ENCODE assay signal across 2 cellular contexts in the genomic region with DNA sequence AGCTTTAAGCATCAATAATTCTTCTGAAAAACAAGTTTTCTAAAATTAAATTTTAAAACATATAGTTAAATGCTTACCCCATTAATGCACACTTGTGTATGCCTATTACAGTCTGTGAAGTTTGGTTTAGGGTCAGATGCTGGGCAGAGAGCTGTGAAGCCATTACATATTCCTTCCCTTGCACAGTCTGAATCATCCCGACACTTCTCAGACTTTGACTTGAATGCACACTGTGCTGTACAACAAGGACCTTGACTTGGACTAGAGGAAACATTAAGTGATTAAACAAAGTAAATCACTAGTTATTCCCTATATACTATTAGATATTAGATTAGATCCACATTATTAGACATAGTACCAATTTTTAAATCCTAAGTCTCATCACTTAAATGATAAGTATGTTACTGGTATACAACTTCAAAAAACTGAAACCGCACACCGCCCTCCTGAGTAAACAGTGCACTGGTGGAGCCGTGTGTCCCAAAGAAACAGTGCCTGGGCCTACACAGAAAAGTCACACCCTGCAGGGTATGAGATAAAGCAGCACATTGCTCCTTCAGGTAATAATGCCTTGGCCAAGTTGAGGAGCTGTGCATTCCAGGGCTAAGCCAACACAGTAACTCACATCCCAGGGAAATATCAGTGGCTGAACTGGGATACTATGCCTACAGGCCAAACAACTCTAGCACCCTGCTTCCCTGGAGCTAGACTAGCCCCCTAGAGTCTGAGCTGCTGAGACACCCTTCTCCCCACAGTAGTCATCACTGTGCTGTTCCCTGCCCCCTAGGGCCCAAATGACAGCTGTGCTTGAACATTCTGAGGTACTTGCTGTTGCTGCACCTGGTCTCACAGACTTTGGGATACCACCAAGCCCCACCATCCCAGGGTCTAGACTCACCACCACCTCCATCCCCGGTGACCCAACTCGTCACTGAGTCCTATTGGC.
TF ChIP-seq lines count a peak whose summit lies in the region.

No MANE protein-coding gene starts in this region.

TF ChIP-seq in IMR-90, 13 proteins besides CTCF, POLR2A, EP300 and RAD21:
- TF ChIP-seq RFX5 (IDR thresholded peaks at IDR 0.05; ENCODE audit: low read depth, low read length) (no peak), RCOR1 (IDR thresholded peaks at IDR 0.05; ENCODE audit: insufficient replicate concordance, low read length) (no peak), CHD1 (IDR thresholded peaks at IDR 0.05; ENCODE audit: low read depth, low read length) (no peak), SMC3 (IDR thresholded peaks at IDR 0.05; ENCODE audit: low read depth, low read length) (no peak)

TF ChIP-seq in K562, 482 proteins besides CTCF, POLR2A, EP300 and RAD21:
- TF ChIP-seq, protein P1, sequence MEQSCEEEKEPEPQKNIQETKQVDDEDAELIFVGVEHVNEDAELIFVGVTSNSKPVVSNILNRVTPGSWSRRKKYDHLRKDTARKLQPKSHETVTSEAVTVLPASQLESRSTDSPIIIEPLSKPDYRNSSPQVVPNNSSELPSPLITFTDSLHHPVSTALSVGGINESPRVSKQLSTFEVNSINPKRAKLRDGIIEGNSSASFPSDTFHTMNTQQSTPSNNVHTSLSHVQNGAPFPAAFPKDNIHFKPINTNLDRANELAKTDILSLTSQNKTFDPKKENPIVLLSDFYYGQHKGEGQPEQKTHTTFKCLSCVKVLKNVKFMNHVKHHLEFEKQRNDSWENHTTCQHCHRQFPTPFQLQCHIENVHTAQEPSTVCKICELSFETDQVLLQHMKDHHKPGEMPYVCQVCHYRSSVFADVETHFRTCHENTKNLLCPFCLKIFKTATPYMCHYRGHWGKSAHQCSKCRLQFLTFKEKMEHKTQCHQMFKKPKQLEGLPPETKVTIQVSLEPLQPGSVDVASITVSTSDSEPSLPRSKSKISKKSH (CRISPR knock-in tag; IDR thresholded peaks at IDR 0.05), result no peak
- no peak for TF ChIP-seq TAL1 (IDR thresholded peaks at IDR 0.05)
- TF ChIP-seq, protein P2, sequence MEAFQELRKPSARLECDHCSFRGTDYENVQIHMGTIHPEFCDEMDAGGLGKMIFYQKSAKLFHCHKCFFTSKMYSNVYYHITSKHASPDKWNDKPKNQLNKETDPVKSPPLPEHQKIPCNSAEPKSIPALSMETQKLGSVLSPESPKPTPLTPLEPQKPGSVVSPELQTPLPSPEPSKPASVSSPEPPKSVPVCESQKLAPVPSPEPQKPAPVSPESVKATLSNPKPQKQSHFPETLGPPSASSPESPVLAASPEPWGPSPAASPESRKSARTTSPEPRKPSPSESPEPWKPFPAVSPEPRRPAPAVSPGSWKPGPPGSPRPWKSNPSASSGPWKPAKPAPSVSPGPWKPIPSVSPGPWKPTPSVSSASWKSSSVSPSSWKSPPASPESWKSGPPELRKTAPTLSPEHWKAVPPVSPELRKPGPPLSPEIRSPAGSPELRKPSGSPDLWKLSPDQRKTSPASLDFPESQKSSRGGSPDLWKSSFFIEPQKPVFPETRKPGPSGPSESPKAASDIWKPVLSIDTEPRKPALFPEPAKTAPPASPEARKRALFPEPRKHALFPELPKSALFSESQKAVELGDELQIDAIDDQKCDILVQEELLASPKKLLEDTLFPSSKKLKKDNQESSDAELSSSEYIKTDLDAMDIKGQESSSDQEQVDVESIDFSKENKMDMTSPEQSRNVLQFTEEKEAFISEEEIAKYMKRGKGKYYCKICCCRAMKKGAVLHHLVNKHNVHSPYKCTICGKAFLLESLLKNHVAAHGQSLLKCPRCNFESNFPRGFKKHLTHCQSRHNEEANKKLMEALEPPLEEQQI (IDR thresholded peaks at IDR 0.05), result no peak
- TF ChIP-seq CBX1 (IDR thresholded peaks at IDR 0.05; ENCODE audit: low read depth), result no peak
- TF ChIP-seq, protein P3, sequence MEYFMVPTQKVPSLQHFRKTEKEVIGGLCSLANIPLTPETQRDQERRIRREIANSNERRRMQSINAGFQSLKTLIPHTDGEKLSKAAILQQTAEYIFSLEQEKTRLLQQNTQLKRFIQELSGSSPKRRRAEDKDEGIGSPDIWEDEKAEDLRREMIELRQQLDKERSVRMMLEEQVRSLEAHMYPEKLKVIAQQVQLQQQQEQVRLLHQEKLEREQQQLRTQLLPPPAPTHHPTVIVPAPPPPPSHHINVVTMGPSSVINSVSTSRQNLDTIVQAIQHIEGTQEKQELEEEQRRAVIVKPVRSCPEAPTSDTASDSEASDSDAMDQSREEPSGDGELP (CRISPR knock-in tag; IDR thresholded peaks at IDR 0.05; ENCODE audit: borderline replicate concordance), result 0 out of 2 replicates have a peak, but pooled peaks have one; percentile 4
- TF ChIP-seq DPF2 (IDR thresholded peaks at IDR 0.05), result no peak
- no peak for TF ChIP-seq ZBTB8A (IDR thresholded peaks at IDR 0.05; ENCODE audit: partially characterized antibody)
- TF ChIP-seq, protein P4, sequence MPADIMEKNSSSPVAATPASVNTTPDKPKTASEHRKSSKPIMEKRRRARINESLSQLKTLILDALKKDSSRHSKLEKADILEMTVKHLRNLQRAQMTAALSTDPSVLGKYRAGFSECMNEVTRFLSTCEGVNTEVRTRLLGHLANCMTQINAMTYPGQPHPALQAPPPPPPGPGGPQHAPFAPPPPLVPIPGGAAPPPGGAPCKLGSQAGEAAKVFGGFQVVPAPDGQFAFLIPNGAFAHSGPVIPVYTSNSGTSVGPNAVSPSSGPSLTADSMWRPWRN (IDR thresholded peaks at IDR 0.05; ENCODE audit: low read depth), result no peak
- peak; percentile 84 for TF ChIP-seq KLF1 (tag; IDR thresholded peaks at IDR 0.05)
- TF ChIP-seq ZFX (CRISPR knock-in tag; IDR thresholded peaks at IDR 0.05), result peak; percentile 47
- no peak for TF ChIP-seq HDAC6 (IDR thresholded peaks at IDR 0.05; ENCODE audit: low read depth, low read length)
- TF ChIP-seq, protein P5, sequence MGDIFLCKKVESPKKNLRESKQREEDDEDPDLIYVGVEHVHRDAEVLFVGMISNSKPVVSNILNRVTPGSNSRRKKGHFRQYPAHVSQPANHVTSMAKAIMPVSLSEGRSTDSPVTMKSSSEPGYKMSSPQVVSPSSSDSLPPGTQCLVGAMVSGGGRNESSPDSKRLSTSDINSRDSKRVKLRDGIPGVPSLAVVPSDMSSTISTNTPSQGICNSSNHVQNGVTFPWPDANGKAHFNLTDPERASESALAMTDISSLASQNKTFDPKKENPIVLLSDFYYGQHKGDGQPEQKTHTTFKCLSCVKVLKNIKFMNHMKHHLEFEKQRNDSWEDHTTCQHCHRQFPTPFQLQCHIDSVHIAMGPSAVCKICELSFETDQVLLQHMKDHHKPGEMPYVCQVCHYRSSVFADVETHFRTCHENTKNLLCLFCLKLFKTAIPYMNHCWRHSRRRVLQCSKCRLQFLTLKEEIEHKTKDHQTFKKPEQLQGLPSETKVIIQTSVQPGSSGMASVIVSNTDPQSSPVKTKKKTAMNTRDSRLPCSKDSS (IDR thresholded peaks at IDR 0.05; ENCODE audit: low read depth, partially characterized antibody), result no peak
- TF ChIP-seq TCF3 (CRISPR knock-in tag; IDR thresholded peaks at IDR 0.05), result peak; percentile 37; the same call in 1 of the 2 replicates
- TF ChIP-seq FOXA3 (CRISPR knock-in tag; conservative IDR thresholded peaks at IDR 0.05 in 1 of 2, IDR thresholded peaks at IDR 0.05 in 1 of 2), result peak; percentile 79 to 93; a peak in 3 of 4 replicates
- TF ChIP-seq, protein P6, sequence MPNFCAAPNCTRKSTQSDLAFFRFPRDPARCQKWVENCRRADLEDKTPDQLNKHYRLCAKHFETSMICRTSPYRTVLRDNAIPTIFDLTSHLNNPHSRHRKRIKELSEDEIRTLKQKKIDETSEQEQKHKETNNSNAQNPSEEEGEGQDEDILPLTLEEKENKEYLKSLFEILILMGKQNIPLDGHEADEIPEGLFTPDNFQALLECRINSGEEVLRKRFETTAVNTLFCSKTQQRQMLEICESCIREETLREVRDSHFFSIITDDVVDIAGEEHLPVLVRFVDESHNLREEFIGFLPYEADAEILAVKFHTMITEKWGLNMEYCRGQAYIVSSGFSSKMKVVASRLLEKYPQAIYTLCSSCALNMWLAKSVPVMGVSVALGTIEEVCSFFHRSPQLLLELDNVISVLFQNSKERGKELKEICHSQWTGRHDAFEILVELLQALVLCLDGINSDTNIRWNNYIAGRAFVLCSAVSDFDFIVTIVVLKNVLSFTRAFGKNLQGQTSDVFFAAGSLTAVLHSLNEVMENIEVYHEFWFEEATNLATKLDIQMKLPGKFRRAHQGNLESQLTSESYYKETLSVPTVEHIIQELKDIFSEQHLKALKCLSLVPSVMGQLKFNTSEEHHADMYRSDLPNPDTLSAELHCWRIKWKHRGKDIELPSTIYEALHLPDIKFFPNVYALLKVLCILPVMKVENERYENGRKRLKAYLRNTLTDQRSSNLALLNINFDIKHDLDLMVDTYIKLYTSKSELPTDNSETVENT (CRISPR knock-in tag; IDR thresholded peaks at IDR 0.05), result no peak
- TF ChIP-seq, protein P7, sequence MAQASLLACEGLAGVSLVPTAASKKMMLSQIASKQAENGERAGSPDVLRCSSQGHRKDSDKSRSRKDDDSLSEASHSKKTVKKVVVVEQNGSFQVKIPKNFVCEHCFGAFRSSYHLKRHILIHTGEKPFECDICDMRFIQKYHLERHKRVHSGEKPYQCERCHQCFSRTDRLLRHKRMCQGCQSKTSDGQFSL (CRISPR knock-in tag; IDR thresholded peaks at IDR 0.05), result no peak
- TF ChIP-seq, protein P7 (tag; IDR thresholded peaks at IDR 0.05), result no peak
- TF ChIP-seq ZNF584 (CRISPR knock-in tag; IDR thresholded peaks at IDR 0.05; ENCODE audit: low read depth), result no peak
- TF ChIP-seq, protein P8, sequence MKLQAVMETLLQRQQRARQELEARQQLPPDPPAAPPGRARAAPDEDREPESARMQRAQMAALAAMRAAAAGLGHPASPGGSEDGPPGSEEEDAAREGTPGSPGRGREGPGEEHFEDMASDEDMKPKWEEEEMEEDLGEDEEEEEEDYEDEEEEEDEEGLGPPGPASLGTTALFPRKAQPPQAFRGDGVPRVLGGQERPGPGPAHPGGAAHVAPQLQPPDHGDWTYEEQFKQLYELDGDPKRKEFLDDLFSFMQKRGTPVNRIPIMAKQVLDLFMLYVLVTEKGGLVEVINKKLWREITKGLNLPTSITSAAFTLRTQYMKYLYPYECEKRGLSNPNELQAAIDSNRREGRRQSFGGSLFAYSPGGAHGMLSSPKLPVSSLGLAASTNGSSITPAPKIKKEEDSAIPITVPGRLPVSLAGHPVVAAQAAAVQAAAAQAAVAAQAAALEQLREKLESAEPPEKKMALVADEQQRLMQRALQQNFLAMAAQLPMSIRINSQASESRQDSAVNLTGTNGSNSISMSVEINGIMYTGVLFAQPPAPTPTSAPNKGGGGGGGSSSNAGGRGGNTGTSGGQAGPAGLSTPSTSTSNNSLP (IDR thresholded peaks at IDR 0.05; ENCODE audit: borderline replicate concordance, low read depth, low read length), result no peak
- TF ChIP-seq, protein P9, sequence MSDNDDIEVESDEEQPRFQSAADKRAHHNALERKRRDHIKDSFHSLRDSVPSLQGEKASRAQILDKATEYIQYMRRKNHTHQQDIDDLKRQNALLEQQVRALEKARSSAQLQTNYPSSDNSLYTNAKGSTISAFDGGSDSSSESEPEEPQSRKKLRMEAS (CRISPR knock-in tag; IDR thresholded peaks at IDR 0.05), result no peak
- TF ChIP-seq ZNF143 (CRISPR knock-in tag; IDR thresholded peaks at IDR 0.05), result no peak
- TF ChIP-seq, protein P10, sequence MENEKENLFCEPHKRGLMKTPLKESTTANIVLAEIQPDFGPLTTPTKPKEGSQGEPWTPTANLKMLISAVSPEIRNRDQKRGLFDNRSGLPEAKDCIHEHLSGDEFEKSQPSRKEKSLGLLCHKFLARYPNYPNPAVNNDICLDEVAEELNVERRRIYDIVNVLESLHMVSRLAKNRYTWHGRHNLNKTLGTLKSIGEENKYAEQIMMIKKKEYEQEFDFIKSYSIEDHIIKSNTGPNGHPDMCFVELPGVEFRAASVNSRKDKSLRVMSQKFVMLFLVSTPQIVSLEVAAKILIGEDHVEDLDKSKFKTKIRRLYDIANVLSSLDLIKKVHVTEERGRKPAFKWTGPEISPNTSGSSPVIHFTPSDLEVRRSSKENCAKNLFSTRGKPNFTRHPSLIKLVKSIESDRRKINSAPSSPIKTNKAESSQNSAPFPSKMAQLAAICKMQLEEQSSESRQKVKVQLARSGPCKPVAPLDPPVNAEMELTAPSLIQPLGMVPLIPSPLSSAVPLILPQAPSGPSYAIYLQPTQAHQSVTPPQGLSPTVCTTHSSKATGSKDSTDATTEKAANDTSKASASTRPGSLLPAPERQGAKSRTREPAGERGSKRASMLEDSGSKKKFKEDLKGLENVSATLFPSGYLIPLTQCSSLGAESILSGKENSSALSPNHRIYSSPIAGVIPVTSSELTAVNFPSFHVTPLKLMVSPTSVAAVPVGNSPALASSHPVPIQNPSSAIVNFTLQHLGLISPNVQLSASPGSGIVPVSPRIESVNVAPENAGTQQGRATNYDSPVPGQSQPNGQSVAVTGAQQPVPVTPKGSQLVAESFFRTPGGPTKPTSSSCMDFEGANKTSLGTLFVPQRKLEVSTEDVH (IDR thresholded peaks at IDR 0.05; ENCODE audit: low read depth, partially characterized antibody), result no peak
- no peak for TF ChIP-seq SRSF7 (optimal IDR thresholded peaks at IDR 0.05; ENCODE audit: low read depth, low read length)
